21 cellular contexts compared by ENCODE assay signal in genomic region chr17:82007228-82007494, GRCh38. TPM values are rescaled to one million over a fixed set of nuclear protein-coding genes. Genes with fewer than 3 reads are reported as not detected.
"Had no signal": no experiment of that assay in that cellular context is flagged by ENCODE, and none has a peak within 500 bp of the region (broad histone marks: within the 10 kb centered on the region; RNA-seq: fewer than 3 reads in every experiment).

No MANE protein-coding gene starts in this region.

- H3K9ac ChIP-seq: parathyroid adenoma had no signal

- H3K79me2 ChIP-seq: parathyroid adenoma had no signal

- H3K9me3 ChIP-seq: lower lobe of right lung, neutrophil, spleen, testis, tibial artery, upper lobe of left lung had no signal

- H3K27ac ChIP-seq: lower lobe of right lung, neutrophil, parathyroid adenoma, skin epidermis, spleen, testis, upper lobe of left lung had no signal

- H3K27ac Mint-ChIP-seq: immature natural killer cell; natural killer cell; progenitor cell of endocrine pancreas; stimulated activated memory B cell treated with anti-CD40 and anti-IgM and Interleukin-4, amounts not matched to agents 10 μg/mL and 1 μg/mL and 100 μg/mL, for 72 hours had no signal

- H3K4me3 ChIP-seq: dorsolateral prefrontal cortex, lower lobe of right lung, skin epidermis, spleen, testis, tibial artery, upper lobe of left lung had no signal

- H3K27me3 ChIP-seq: dorsolateral prefrontal cortex, neutrophil, spleen, testis, tibial artery, upper lobe of left lung had no signal

- H3K4me1 ChIP-seq: parathyroid adenoma, testis had no signal

- ATAC-seq: lower lobe of right lung; natural killer cell; stimulated activated memory B cell treated with anti-CD40 and anti-IgM and Interleukin-4, amounts not matched to agents 10 μg/mL and 1 μg/mL and 100 μg/mL, for 72 hours; stimulated activated naive CD8-positive, alpha-beta T cell treated with anti-CD3 and anti-CD28 coated beads, Interleukin-15, Interleukin-2, amounts not matched to agents 100 U/mL and 50 U/mL, for 24 hours had no signal

- DNase-seq: cortex of kidney; effector CD4-positive, alpha-beta T cell; immature natural killer cell; islet precursor cell; left ventricle myocardium superior; lower lobe of right lung; natural killer cell; spleen; stimulated activated CD4-positive, alpha-beta T cell treated with anti-CD3 and anti-CD28 coated beads, Interleukin-4, amount 100 ng/mL, for 4 hours; stimulated activated naive CD8-positive, alpha-beta T cell treated with anti-CD3 and anti-CD28 coated beads, Interleukin-15, Interleukin-2, amounts not matched to agents 100 U/mL and 50 U/mL, for 24 hours; testis; tibial artery had no signal

- H3K36me3 Mint-ChIP-seq: immature natural killer cell, natural killer cell had no signal

- H2AFZ ChIP-seq: parathyroid adenoma had no signal

- FAIRE-seq: frontal cortex, urothelium cell line had no signal

- H3K9me3 Mint-ChIP-seq: immature natural killer cell; natural killer cell; stimulated activated memory B cell treated with anti-CD40 and anti-IgM and Interleukin-4, amounts not matched to agents 10 μg/mL and 1 μg/mL and 100 μg/mL, for 72 hours had no signal

RNA-seq across cellular contexts. Expression of gene RAC3, which starts 24.3 kb away (rescaled TPM):
- polyA plus RNA-seq: immature natural killer cell had no signal
